ENCODE assay signal across 25 cellular contexts in the genomic region with DNA sequence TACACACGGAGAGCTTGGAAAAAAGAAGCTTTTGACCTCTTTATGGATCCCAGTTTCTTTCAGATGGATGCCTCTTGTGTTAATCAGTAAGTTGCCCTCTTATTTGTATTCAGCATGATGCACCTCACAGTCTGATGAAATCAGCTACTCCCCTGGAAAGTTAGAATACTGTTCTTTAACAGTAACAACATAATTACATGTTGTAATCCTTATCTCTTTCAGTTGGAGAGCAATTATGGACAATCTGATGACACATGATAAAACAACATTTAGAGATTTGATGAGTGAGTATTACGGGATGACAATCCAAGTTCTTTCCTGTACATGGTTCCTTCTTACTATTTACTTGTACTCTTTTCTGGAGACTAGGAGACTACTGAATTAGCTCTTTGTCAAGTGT. TPM values are rescaled to one million over a fixed set of nuclear protein-coding genes. Genes with fewer than 3 reads are reported as not detected.
DNase-seq lines count a peak whose midpoint lies in the region; ATAC-seq, FAIRE-seq and TF ChIP-seq lines count a peak whose summit lies in the region.
"Had no signal": no experiment of that assay in that cellular context is flagged by ENCODE, and none has a peak within 500 bp of the region (broad histone marks: within the 10 kb centered on the region; RNA-seq: fewer than 3 reads in every experiment).

No MANE protein-coding gene starts in this region.

- peaks cover 76% of the 10 kb centered on the region for H3K36me3 Mint-ChIP-seq in activated T-helper 17 cell treated with anti-CD3 and anti-CD28 coated beads, Interleukin-2, amount 50 U/mL, for 72 hours (ENCODE audit: low read depth)
- peaks cover 46% of the 10 kb centered on the region for H3K36me3 Mint-ChIP-seq in osteocyte (ENCODE audit: unreplicated experiment)

- H3K4me1 Mint-ChIP-seq in activated T-helper 17 cell treated with anti-CD3 and anti-CD28 coated beads, Interleukin-2, amount 50 U/mL, for 72 hours: no peaks in the 10 kb centered on the region
- peaks cover 7% of the 10 kb centered on the region for H3K4me1 Mint-ChIP-seq in osteocyte (ENCODE audit: unreplicated experiment)
- H3K4me1 Mint-ChIP-seq: CD14-positive monocyte had no signal

- DNase-seq in D721Med (ENCODE audit: insufficient read length, low spot score) (no peak), HuH-7 (ENCODE audit: low spot score) (peak; percentile 3), iris pigment epithelial cell (ENCODE audit: low read depth) (peak; percentile 33), osteocyte (ENCODE audit: extremely low spot score, unreplicated experiment) (no peak), iPS-NIHi11 (ENCODE audit: low spot score) (no peak), HuH-7.5 (ENCODE audit: low spot score) (no peak)
- DNase-seq in stimulated activated CD4-positive, alpha-beta T cell treated with anti-CD3 and anti-CD28 coated beads, Interleukin-12 subunit alpha, Interleukin-12 subunit beta, amount 100 ng/mL, for 4 hours: no peak
- DNase-seq: activated CD4-positive, alpha-beta memory T cell treated with anti-CD3 and anti-CD28 coated beads for 36 hours; activated CD4-positive, CD25-positive, alpha-beta regulatory T cell; activated gamma-delta T cell treated with Interleukin-2 at 50 U/mL for 16 hours; amniotic stem cell; caudate nucleus; DMS153; foreskin keratinocyte; GDM1; kidney; NCI-H2081; OCI-M1; spleen; stimulated activated CD4-positive, alpha-beta T cell treated with anti-CD3 and anti-CD28 coated beads, Interleukin-4, amount 100 ng/mL, for 4 hours; T-helper 9 cell; thyroid gland had no signal

- peak overlapping the region; percentile 46 for H3K27ac Mint-ChIP-seq in activated T-helper 17 cell treated with anti-CD3 and anti-CD28 coated beads, Interleukin-2, amount 50 U/mL, for 72 hours
- no peak overlapping the region for H3K27ac Mint-ChIP-seq in osteocyte (ENCODE audit: unreplicated experiment)
- H3K27ac Mint-ChIP-seq: activated CD4-positive, alpha-beta memory T cell treated with anti-CD3 and anti-CD28 coated beads for 36 hours; CD14-positive monocyte; stimulated activated naive CD8-positive, alpha-beta T cell treated with anti-CD3 and anti-CD28 coated beads, Interleukin-15, Interleukin-2, amounts not matched to agents 100 ng/mL and 50 ng/mL, for 24 hours had no signal

- H3K4me3 Mint-ChIP-seq in activated T-helper 17 cell treated with anti-CD3 and anti-CD28 coated beads, Interleukin-2, amount 50 U/mL, for 72 hours: no peak overlapping the region
- no peak overlapping the region for H3K4me3 Mint-ChIP-seq in osteocyte (ENCODE audit: unreplicated experiment)
- H3K4me3 Mint-ChIP-seq: activated CD4-positive, alpha-beta memory T cell treated with anti-CD3 and anti-CD28 coated beads for 36 hours; CD14-positive monocyte; stimulated activated naive CD8-positive, alpha-beta T cell treated with anti-CD3 and anti-CD28 coated beads, Interleukin-15, Interleukin-2, amounts not matched to agents 100 ng/mL and 50 ng/mL, for 24 hours had no signal

- no peaks in the 10 kb centered on the region for H3K27me3 Mint-ChIP-seq in activated T-helper 17 cell treated with anti-CD3 and anti-CD28 coated beads, Interleukin-2, amount 50 U/mL, for 72 hours
- no peaks in the 10 kb centered on the region for H3K27me3 Mint-ChIP-seq in osteocyte (ENCODE audit: unreplicated experiment)
- H3K27me3 Mint-ChIP-seq: activated CD4-positive, alpha-beta memory T cell treated with anti-CD3 and anti-CD28 coated beads for 36 hours; stimulated activated naive CD8-positive, alpha-beta T cell treated with anti-CD3 and anti-CD28 coated beads, Interleukin-15, Interleukin-2, amounts not matched to agents 100 ng/mL and 50 ng/mL, for 24 hours had no signal

- no peaks in the 10 kb centered on the region for H3K9me3 Mint-ChIP-seq in activated T-helper 17 cell treated with anti-CD3 and anti-CD28 coated beads, Interleukin-2, amount 50 U/mL, for 72 hours
- no peaks in the 10 kb centered on the region for H3K9me3 Mint-ChIP-seq in osteocyte (ENCODE audit: unreplicated experiment)
- H3K9me3 Mint-ChIP-seq: activated CD4-positive, alpha-beta memory T cell treated with anti-CD3 and anti-CD28 coated beads for 36 hours; CD14-positive monocyte; stimulated activated naive CD8-positive, alpha-beta T cell treated with anti-CD3 and anti-CD28 coated beads, Interleukin-15, Interleukin-2, amounts not matched to agents 100 ng/mL and 50 ng/mL, for 24 hours had no signal

- peak; percentile 92 for FAIRE-seq in D721Med (lab: Jason Lieb, UNC)

- TF ChIP-seq CTCF in D721Med (IDR thresholded peaks at IDR 0.05; ENCODE audit: insufficient read depth, missing control alignments) (no peak), osteocyte (IDR thresholded peaks at IDR 0.05) (no peak)

- ATAC-seq in activated T-helper 17 cell treated with anti-CD3 and anti-CD28 coated beads, Interleukin-2, amount 50 U/mL, for 72 hours (replicated peaks): no peak
- ATAC-seq: foreskin keratinocyte had no signal

RNA-seq across cellular contexts. Expression of a gene that starts 39.1 kb away (rescaled TPM):
- total RNA-seq in activated T-helper 17 cell treated with anti-CD3 and anti-CD28 coated beads, Interleukin-2, amount 50 U/mL, for 72 hours: 10 to 100 TPM; 21.3 to 35.8 TPM
- 74.6 and 81.1 TPM in 2 replicates for total RNA-seq in osteocyte

RNA-seq across cellular contexts. Expression of a gene that starts 39.2 kb away (rescaled TPM):
- 1 to 10 TPM; 1.4 to 1.7 TPM for total RNA-seq in activated T-helper 17 cell treated with anti-CD3 and anti-CD28 coated beads, Interleukin-2, amount 50 U/mL, for 72 hours
- 7.0 and 8.2 TPM in 2 replicates for total RNA-seq in osteocyte

Comparison
In these comparisons a context has a peak if more than half of its experiments do, and no peak if none do; other contexts are left out.
1. DNase-seq: peak in HuH-7 (single experiment) and iris pigment epithelial cell (single experiment); none in D721Med (single experiment), osteocyte (single experiment), iPS-NIHi11 (single experiment), stimulated activated CD4-positive, alpha-beta T cell treated with anti-CD3 and anti-CD28 coated beads, Interleukin-12 subunit alpha, Interleukin-12 subunit beta, amount 100 ng/mL, for 4 hours (single experiment) and HuH-7.5 (single experiment).